Comparison of ENCODE assay signal across 28 cellular contexts in genomic region chr1:41958015-41958673, GRCh38.
"Had no signal": no experiment of that assay in that cellular context is flagged by ENCODE, and none has a peak within 500 bp of the region (broad histone marks: within the 10 kb centered on the region; RNA-seq: fewer than 3 reads in every experiment).

No MANE protein-coding gene starts in this region.

- H3K79me2 ChIP-seq: parathyroid adenoma had no signal

- ATAC-seq: activated CD4-positive, alpha-beta T cell treated with anti-CD3 and anti-CD28 coated beads for 36 hours; gastroesophageal sphincter; natural killer cell treated with Interleukin-12 subunit alpha and Interleukin-12 subunit beta and Interleukin-15 and Interleukin-18, amount 100 ng/mL, for 72 hours; T-helper 17 cell had no signal

- H3K27me3 ChIP-seq: adrenal gland, ascending aorta, colonic mucosa, dorsolateral prefrontal cortex, esophagus squamous epithelium, gastroesophageal sphincter, sigmoid colon, spleen had no signal

- H3K27ac Mint-ChIP-seq: activated B cell treated with CpG ODN at 0.5 μM for 24 hours; activated CD4-positive, alpha-beta T cell treated with anti-CD3 and anti-CD28 coated beads for 36 hours; activated naive CD8-positive, alpha-beta T cell; activated T-cell treated with anti-CD3 and anti-CD28 coated beads, Interleukin-2, amount 50 U/mL, for 24 hours; activated T-helper 17 cell treated with anti-CD3 and anti-CD28 coated beads, Interleukin-2, amount 50 U/mL, for 72 hours; natural killer cell treated with Interleukin-12 subunit alpha and Interleukin-12 subunit beta and Interleukin-15 and Interleukin-18, amount 100 ng/mL, for 72 hours; T-helper 17 cell; type B pancreatic cell had no signal

- H3K9ac ChIP-seq: parathyroid adenoma had no signal

- H3K4me1 Mint-ChIP-seq: activated B cell treated with CpG ODN at 0.5 μM for 24 hours had no signal

- H3K36me3 Mint-ChIP-seq: activated naive CD8-positive, alpha-beta T cell; type B pancreatic cell had no signal

- H3K36me3 ChIP-seq: adrenal gland, ascending aorta, colonic mucosa, esophagus squamous epithelium, gastroesophageal sphincter, sigmoid colon, spleen, thoracic aorta had no signal

- H2AFZ ChIP-seq: parathyroid adenoma had no signal

- H3K9me3 ChIP-seq: adrenal gland, ascending aorta, colonic mucosa, esophagus squamous epithelium, gastroesophageal sphincter, sigmoid colon, spleen, thoracic aorta had no signal

- H3K4me3 ChIP-seq: adrenal gland, ascending aorta, colonic mucosa, dorsolateral prefrontal cortex, esophagus squamous epithelium, gastroesophageal sphincter, sigmoid colon, spleen, thoracic aorta had no signal

- H3K27me3 Mint-ChIP-seq: activated CD4-positive, alpha-beta T cell treated with anti-CD3 and anti-CD28 coated beads for 36 hours; activated naive CD8-positive, alpha-beta T cell; activated T-cell treated with anti-CD3 and anti-CD28 coated beads, Interleukin-2, amount 50 U/mL, for 24 hours; activated T-helper 17 cell treated with anti-CD3 and anti-CD28 coated beads, Interleukin-2, amount 50 U/mL, for 72 hours; central memory CD8-positive, alpha-beta T cell; natural killer cell treated with Interleukin-12 subunit alpha and Interleukin-12 subunit beta and Interleukin-15 and Interleukin-18, amount 100 ng/mL, for 72 hours; T-helper 17 cell; type B pancreatic cell had no signal

- H3K27ac ChIP-seq: ascending aorta, colonic mucosa, dorsolateral prefrontal cortex, esophagus squamous epithelium, gastroesophageal sphincter, parathyroid adenoma, sigmoid colon, spleen, thoracic aorta had no signal

- H3K9me3 Mint-ChIP-seq: activated B cell treated with CpG ODN at 0.5 μM for 24 hours; activated T-cell treated with anti-CD3 and anti-CD28 coated beads, Interleukin-2, amount 50 U/mL, for 24 hours; activated T-helper 17 cell treated with anti-CD3 and anti-CD28 coated beads, Interleukin-2, amount 50 U/mL, for 72 hours; central memory CD8-positive, alpha-beta T cell; type B pancreatic cell had no signal

- H3K4me1 ChIP-seq: ascending aorta, colonic mucosa, gastroesophageal sphincter, parathyroid adenoma had no signal

- H3K4me3 Mint-ChIP-seq: activated B cell treated with CpG ODN at 0.5 μM for 24 hours; activated CD4-positive, alpha-beta T cell treated with anti-CD3 and anti-CD28 coated beads for 36 hours; activated naive CD8-positive, alpha-beta T cell; activated T-cell treated with anti-CD3 and anti-CD28 coated beads, Interleukin-2, amount 50 U/mL, for 24 hours; activated T-helper 17 cell treated with anti-CD3 and anti-CD28 coated beads, Interleukin-2, amount 50 U/mL, for 72 hours; central memory CD8-positive, alpha-beta T cell; natural killer cell treated with Interleukin-12 subunit alpha and Interleukin-12 subunit beta and Interleukin-15 and Interleukin-18, amount 100 ng/mL, for 72 hours; T-helper 17 cell; type B pancreatic cell had no signal

- DNase-seq: activated B cell treated with CpG ODN at 0.5 μM for 24 hours; activated CD4-positive, alpha-beta T cell treated with anti-CD3 and anti-CD28 coated beads for 36 hours; activated CD4-positive, alpha-beta T cell treated with anti-CD3 and anti-CD28 coated beads, Interleukin-2, amount 50 U/mL, for 4 hours; activated CD8-positive, alpha-beta memory T cell treated with anti-CD3 and anti-CD28 coated beads for 24 hours; activated CD8-positive, alpha-beta memory T cell treated with anti-CD3 and anti-CD28 coated beads, Interleukin-2, amount 50 U/mL, for 4 hours; activated naive CD4-positive, alpha-beta T cell; activated T-cell treated with anti-CD3 and anti-CD28 coated beads, Interleukin-2, amount 50 U/mL, for 24 hours; colonic mucosa; dorsolateral prefrontal cortex; esophagus squamous epithelium; head of caudate nucleus; hypothalamus; left ventricle myocardium superior; sigmoid colon; spleen; stimulated activated CD4-positive, alpha-beta T cell treated with anti-CD3 and anti-CD28 coated beads, Interleukin-4, amount 100 ng/mL, for 24 hours; stimulated activated naive CD4-positive, alpha-beta T cell treated with Interleukin-2 at 50 U/mL for 16 hours; T-helper 17 cell had no signal
